11 cellular contexts compared by ENCODE assay signal in the genomic region with DNA sequence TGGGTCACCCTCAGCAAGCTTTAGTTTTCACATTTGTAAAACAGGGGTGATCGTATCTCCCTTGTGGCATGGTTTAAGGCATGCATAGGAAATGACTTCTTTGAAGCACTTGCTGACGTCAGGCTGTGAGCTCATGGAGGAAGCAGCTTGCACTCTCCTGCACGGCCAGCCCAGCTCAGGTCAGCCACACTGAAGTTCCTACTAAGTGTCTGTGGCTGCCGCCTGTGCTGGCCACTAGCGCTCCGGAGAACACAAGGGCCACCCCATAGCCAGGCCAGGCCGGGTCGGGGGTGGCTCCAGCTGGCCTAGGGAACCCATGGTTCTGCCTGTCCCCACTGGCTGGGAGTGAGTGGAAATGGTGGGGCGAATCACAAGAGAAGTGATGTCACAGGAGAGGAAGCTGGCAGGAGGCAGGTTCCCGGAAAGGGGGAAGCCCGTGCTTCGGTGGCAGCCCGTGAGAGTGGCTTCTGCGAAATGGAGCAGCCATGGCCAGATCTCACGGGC. TPM values are rescaled to one million over a fixed set of nuclear protein-coding genes. Genes with fewer than 3 reads are reported as not detected.
DNase-seq lines count a peak whose midpoint lies in the region; ATAC-seq and TF ChIP-seq lines count a peak whose summit lies in the region.
"Had no signal": no experiment of that assay in that cellular context is flagged by ENCODE, and none has a peak within 500 bp of the region (broad histone marks: within the 10 kb centered on the region; RNA-seq: fewer than 3 reads in every experiment).

No MANE protein-coding gene starts in this region.

- no peaks in the 10 kb centered on the region for H3K4me1 Mint-ChIP-seq in MCF 10A (ENCODE audit: insufficient read depth, unreplicated experiment)
- H3K4me1 Mint-ChIP-seq in naive B cell, result peaks cover 0 to 13% (median 0%) of the 10 kb centered on the region in 3 donors

- no peaks in the 10 kb centered on the region for H3K36me3 ChIP-seq in thyroid gland

- TF ChIP-seq POLR2A in thyroid gland (IDR thresholded peaks at IDR 0.05) (no peak), lower leg skin (IDR thresholded peaks at IDR 0.05) (no peak)

- in situ Hi-C loops in T47D (cut with HindIII; ENCODE audit: low pct_unique_long_range_greater_than_20kb, low sequenced_read_pairs), result no loop called here

- no peak overlapping the region for H3K4me3 ChIP-seq in thyroid gland (replicated peaks in 1 of 3)
- H3K4me3 ChIP-seq in lower leg skin (ENCODE audit: low read depth, poor library complexity, severe bottlenecking), result no peak overlapping the region
- H3K4me3 ChIP-seq: coronary artery had no signal

- no peak overlapping the region for H3K27ac ChIP-seq in thyroid gland
- H3K27ac ChIP-seq: coronary artery, HL-60 had no signal

- TF ChIP-seq CTCF in MCF 10A (IDR thresholded peaks at IDR 0.05; ENCODE audit: unreplicated experiment) (no peak), thyroid gland (IDR thresholded peaks at IDR 0.05) (no peak), lower leg skin (IDR thresholded peaks at IDR 0.05) (no peak)

- H3K4me3 Mint-ChIP-seq in MCF 10A (ENCODE audit: unreplicated experiment) (no peak overlapping the region), naive B cell (no peak overlapping the region)

- H3K27ac Mint-ChIP-seq in MCF 10A (ENCODE audit: low read depth, unreplicated experiment) (no peak overlapping the region), naive B cell (peak overlapping the region in 3 of 6 donors; percentile 10 to 82 (median 50))

- H3K4me1 ChIP-seq in thyroid gland, result no peaks in the 10 kb centered on the region

- ATAC-seq in naive B cell (ENCODE audit: low read depth in 2 of 2) (peak; percentile 36 to 67), HG02973 (IDR thresholded peaks at IDR 0.05; ENCODE audit: unreplicated experiment) (no peak)

- H3K27me3 Mint-ChIP-seq in MCF 10A (ENCODE audit: insufficient read depth, unreplicated experiment) (peaks cover 41% of the 10 kb centered on the region), naive B cell (peaks cover 13 to 41% (median 33%) of the 10 kb centered on the region in 3 donors)

- POLR2A ChIA-PET in MCF 10A (lab: Yijun Ruan, JAX), result interaction anchor here (0.6 kb wide), 1 partner anchor 42 kb away, joined by 3 read pairs; no protein-coding TSS in a partner anchor

- H3K9me3 ChIP-seq in thyroid gland, result no peaks in the 10 kb centered on the region

- H3K27me3 ChIP-seq in thyroid gland, result no peaks in the 10 kb centered on the region

- BruUV-seq in MCF 10A (replicated peaks; lab: Mats Ljungman, UMichigan), result no TSS peak

- intact Hi-C loops in MCF 10A (cut with micrococcal nuclease), result loop anchor here (5.0 kb wide), 1 partner anchor 88 kb away; no protein-coding TSS in a partner anchor
- intact Hi-C loops in thyroid gland (cut with DNase I), result loop anchor here (2.0 kb wide), 1 partner anchor 125 kb away; no protein-coding TSS in a partner anchor
- intact Hi-C loops in lower leg skin (cut with DNase I; ENCODE audit: low total_unique reads), result loop anchor here (5.0 to 10.0 kb wide), 2 partner anchors 75 to 118 kb away; no protein-coding TSS in a partner anchor

- DNase-seq in T47D (ENCODE audit: low read depth in 1 of 2, low spot score in 1 of 2) (peak; percentile 48 to 56), MCF 10A (ENCODE audit: unreplicated experiment) (no peak), activated gamma-delta T cell (lab: John Stamatoyannopoulos, UW) (peak; percentile 45), naive B cell (no peak), thyroid gland (peak; percentile 9 to 27), amniotic stem cell (lab: John Stamatoyannopoulos, UW) (no peak), lower leg skin (ENCODE audit: low spot score in 2 of 2) (no peak)

- H3K36me3 Mint-ChIP-seq in MCF 10A (ENCODE audit: insufficient read depth, unreplicated experiment), result no peaks in the 10 kb centered on the region
- no peaks in the 10 kb centered on the region for H3K36me3 Mint-ChIP-seq in naive B cell

- H3K9me3 Mint-ChIP-seq in MCF 10A (ENCODE audit: unreplicated experiment), result no peaks in the 10 kb centered on the region
- no peaks in the 10 kb centered on the region for H3K9me3 Mint-ChIP-seq in naive B cell

- CTCF ChIA-PET in MCF 10A (lab: Yijun Ruan, JAX), result interaction anchor here (0.6 to 0.9 kb wide), 4 partner anchors 8 to 783 kb away, joined by 3 read pairs; no protein-coding TSS in a partner anchor

- WGBS in thyroid gland, 2 donors, result 75 to 80% methylated on average over 14 to 15 of the region's 15 CpGs
- WGBS in lower leg skin, 2 donors, result 63 to 79% methylated on average over 15 of the region's 15 CpGs

RNA-seq across cellular contexts. Expression of a gene that starts 28.2 kb away (rescaled TPM):
- total RNA-seq in MCF 10A (2022), result 11.7 and 12.8 TPM in 2 replicates
- polyA plus RNA-seq in naive B cell (ENCODE audit: low read depth in 6 of 6), result 10 to 100 TPM in 1 of 6 donors, 1 to 10 TPM in 5; 6.7 to 15.6 (median 9.5) TPM
- total RNA-seq in thyroid gland, result 10 to 100 TPM in 2 of 4 donors, 1 to 10 TPM in 2; 6.1 to 18.9 (median 12.6) TPM
- total RNA-seq in lower leg skin, result 10 to 100 TPM; 32.4 to 58.0 (median 48.1) TPM

RNA-seq across cellular contexts. Expression of a gene that starts 29.8 kb away (rescaled TPM):
- total RNA-seq in MCF 10A (2022) (not detected in 2 replicates), thyroid gland (under 1 TPM in 1 of 4 donors, not detected in 3; 0.50 TPM), lower leg skin (1 to 10 TPM in 3 of 4 donors, under 1 TPM in 1; 0.65 to 7.5 (median 2.8) TPM)
- under 1 TPM in 1 of 6 donors, not detected in 5; 0.08 TPM for polyA plus RNA-seq in naive B cell (ENCODE audit: low read depth in 6 of 6)
- polyA plus RNA-seq: AG04450 had no signal

Comparison
In these comparisons a context has a peak if more than half of its experiments do, and no peak if none do; other contexts are left out.
1. DNase-seq: peak in T47D (2 of 2), activated gamma-delta T cell (single experiment) and thyroid gland (2 of 2); none in MCF 10A (single experiment), naive B cell (single experiment), amniotic stem cell (single experiment) and lower leg skin (0 of 2).